1 cellular context compared by ENCODE assay signal in the genomic region with DNA sequence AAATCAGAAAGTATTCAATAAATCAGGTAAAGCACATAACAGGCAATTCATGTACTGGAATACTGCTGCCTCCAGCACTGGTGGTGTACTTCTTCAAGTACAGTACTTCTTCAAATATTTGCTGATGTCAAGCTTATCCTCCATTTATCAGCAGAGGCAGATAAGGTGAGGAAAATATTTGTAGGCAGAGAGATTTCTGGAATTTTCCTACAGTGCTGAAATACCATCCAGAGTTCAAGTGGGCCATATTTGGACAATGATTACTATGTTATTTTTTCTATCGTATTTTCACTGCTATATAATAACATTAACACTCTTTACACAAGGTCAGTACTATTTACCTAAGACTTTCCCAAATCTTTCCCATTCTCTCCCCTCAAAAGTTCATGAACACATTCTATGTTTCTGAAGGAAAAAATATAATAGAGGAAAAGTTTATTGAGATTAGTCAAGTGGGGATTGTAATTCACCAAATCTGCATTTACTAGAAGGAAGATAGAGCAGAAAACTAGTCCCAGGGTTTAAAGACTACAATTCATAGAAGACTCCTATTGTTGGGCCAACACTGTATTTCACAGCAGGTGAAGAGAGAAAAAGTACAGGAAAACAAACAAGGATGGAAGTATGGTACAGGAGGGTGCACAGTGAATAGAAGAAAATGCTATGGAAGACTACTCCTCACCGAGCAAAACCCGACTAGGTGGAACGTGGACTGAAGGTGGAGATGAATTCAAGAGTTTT.
TF ChIP-seq lines count a peak whose summit lies in the region.

No MANE protein-coding gene starts in this region.

TF ChIP-seq in H1, 55 proteins besides CTCF, POLR2A, EP300 and RAD21:
- TF ChIP-seq CTBP2 (IDR thresholded peaks at IDR 0.05; ENCODE audit: borderline replicate concordance, insufficient read depth, insufficient read length, low read length) (no peak), CHD2 (IDR thresholded peaks at IDR 0.05; ENCODE audit: low read length) (no peak), CREB1 (IDR thresholded peaks at IDR 0.05) (no peak), KDM4A (IDR thresholded peaks at IDR 0.05; ENCODE audit: low read depth, low read length, severe bottlenecking) (no peak), NRF1 (IDR thresholded peaks at IDR 0.05; ENCODE audit: low read depth, low read length) (no peak), BRCA1 (IDR thresholded peaks at IDR 0.05; ENCODE audit: low read depth, low read length) (no peak), SUZ12 (IDR thresholded peaks at IDR 0.05; ENCODE audit: low read length) (no peak), POLR2AphosphoS5 (IDR thresholded peaks at IDR 0.05; ENCODE audit: low read depth, low read length) (no peak), CEBPB (IDR thresholded peaks at IDR 0.05; ENCODE audit: low read depth, low read length) (no peak), CBX8 (IDR thresholded peaks at IDR 0.05; ENCODE audit: borderline replicate concordance, low read depth, low read length) (no peak), ZNF274 (IDR thresholded peaks at IDR 0.05; ENCODE audit: borderline replicate concordance, extremely low read depth, low read length) (no peak), JUND (IDR thresholded peaks at IDR 0.05; ENCODE audit: low read length) (no peak), KDM1A (IDR thresholded peaks at IDR 0.05; ENCODE audit: borderline replicate concordance, low read length) (no peak), MAFK (IDR thresholded peaks at IDR 0.05; ENCODE audit: low read depth, low read length) (no peak), CBX5 (IDR thresholded peaks at IDR 0.05; ENCODE audit: low read depth, low read length) (no peak)
- TF ChIP-seq, protein P1, sequence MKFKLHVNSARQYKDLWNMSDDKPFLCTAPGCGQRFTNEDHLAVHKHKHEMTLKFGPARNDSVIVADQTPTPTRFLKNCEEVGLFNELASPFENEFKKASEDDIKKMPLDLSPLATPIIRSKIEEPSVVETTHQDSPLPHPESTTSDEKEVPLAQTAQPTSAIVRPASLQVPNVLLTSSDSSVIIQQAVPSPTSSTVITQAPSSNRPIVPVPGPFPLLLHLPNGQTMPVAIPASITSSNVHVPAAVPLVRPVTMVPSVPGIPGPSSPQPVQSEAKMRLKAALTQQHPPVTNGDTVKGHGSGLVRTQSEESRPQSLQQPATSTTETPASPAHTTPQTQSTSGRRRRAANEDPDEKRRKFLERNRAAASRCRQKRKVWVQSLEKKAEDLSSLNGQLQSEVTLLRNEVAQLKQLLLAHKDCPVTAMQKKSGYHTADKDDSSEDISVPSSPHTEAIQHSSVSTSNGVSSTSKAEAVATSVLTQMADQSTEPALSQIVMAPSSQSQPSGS (IDR thresholded peaks at IDR 0.05; ENCODE audit: low read length) = no peak
- TF ChIP-seq, protein P2, sequence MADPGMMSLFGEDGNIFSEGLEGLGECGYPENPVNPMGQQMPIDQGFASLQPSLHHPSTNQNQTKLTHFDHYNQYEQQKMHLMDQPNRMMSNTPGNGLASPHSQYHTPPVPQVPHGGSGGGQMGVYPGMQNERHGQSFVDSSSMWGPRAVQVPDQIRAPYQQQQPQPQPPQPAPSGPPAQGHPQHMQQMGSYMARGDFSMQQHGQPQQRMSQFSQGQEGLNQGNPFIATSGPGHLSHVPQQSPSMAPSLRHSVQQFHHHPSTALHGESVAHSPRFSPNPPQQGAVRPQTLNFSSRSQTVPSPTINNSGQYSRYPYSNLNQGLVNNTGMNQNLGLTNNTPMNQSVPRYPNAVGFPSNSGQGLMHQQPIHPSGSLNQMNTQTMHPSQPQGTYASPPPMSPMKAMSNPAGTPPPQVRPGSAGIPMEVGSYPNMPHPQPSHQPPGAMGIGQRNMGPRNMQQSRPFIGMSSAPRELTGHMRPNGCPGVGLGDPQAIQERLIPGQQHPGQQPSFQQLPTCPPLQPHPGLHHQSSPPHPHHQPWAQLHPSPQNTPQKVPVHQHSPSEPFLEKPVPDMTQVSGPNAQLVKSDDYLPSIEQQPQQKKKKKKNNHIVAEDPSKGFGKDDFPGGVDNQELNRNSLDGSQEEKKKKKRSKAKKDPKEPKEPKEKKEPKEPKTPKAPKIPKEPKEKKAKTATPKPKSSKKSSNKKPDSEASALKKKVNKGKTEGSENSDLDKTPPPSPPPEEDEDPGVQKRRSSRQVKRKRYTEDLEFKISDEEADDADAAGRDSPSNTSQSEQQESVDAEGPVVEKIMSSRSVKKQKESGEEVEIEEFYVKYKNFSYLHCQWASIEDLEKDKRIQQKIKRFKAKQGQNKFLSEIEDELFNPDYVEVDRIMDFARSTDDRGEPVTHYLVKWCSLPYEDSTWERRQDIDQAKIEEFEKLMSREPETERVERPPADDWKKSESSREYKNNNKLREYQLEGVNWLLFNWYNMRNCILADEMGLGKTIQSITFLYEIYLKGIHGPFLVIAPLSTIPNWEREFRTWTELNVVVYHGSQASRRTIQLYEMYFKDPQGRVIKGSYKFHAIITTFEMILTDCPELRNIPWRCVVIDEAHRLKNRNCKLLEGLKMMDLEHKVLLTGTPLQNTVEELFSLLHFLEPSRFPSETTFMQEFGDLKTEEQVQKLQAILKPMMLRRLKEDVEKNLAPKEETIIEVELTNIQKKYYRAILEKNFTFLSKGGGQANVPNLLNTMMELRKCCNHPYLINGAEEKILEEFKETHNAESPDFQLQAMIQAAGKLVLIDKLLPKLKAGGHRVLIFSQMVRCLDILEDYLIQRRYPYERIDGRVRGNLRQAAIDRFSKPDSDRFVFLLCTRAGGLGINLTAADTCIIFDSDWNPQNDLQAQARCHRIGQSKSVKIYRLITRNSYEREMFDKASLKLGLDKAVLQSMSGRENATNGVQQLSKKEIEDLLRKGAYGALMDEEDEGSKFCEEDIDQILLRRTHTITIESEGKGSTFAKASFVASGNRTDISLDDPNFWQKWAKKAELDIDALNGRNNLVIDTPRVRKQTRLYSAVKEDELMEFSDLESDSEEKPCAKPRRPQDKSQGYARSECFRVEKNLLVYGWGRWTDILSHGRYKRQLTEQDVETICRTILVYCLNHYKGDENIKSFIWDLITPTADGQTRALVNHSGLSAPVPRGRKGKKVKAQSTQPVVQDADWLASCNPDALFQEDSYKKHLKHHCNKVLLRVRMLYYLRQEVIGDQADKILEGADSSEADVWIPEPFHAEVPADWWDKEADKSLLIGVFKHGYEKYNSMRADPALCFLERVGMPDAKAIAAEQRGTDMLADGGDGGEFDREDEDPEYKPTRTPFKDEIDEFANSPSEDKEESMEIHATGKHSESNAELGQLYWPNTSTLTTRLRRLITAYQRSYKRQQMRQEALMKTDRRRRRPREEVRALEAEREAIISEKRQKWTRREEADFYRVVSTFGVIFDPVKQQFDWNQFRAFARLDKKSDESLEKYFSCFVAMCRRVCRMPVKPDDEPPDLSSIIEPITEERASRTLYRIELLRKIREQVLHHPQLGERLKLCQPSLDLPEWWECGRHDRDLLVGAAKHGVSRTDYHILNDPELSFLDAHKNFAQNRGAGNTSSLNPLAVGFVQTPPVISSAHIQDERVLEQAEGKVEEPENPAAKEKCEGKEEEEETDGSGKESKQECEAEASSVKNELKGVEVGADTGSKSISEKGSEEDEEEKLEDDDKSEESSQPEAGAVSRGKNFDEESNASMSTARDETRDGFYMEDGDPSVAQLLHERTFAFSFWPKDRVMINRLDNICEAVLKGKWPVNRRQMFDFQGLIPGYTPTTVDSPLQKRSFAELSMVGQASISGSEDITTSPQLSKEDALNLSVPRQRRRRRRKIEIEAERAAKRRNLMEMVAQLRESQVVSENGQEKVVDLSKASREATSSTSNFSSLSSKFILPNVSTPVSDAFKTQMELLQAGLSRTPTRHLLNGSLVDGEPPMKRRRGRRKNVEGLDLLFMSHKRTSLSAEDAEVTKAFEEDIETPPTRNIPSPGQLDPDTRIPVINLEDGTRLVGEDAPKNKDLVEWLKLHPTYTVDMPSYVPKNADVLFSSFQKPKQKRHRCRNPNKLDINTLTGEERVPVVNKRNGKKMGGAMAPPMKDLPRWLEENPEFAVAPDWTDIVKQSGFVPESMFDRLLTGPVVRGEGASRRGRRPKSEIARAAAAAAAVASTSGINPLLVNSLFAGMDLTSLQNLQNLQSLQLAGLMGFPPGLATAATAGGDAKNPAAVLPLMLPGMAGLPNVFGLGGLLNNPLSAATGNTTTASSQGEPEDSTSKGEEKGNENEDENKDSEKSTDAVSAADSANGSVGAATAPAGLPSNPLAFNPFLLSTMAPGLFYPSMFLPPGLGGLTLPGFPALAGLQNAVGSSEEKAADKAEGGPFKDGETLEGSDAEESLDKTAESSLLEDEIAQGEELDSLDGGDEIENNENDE (IDR thresholded peaks at IDR 0.05; ENCODE audit: insufficient replicate concordance, low read length) = no peak
